17 cellular contexts compared by ENCODE assay signal in the genomic region with DNA sequence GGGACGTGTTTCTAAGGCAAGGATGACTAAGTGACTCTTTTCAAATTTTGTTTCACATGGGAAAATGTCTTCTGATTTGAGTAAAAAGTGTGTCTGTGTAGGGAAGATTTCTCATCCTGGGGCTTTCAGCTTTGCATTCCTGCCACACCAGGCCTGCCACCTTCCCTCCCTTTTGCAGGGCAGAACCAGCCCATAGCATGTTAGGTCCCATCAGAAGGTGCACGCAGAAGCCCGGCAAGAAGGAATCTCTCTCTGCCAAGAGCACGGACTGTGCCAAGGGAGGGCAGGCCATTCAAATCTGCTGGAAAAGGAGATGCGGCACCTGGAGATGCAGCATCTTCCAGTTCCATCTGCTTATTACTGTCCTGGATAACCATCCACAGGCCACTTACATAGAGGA.
DNase-seq lines count a peak whose midpoint lies in the region; ATAC-seq and TF ChIP-seq lines count a peak whose summit lies in the region.
"Had no signal": no experiment of that assay in that cellular context is flagged by ENCODE, and none has a peak within 500 bp of the region (broad histone marks: within the 10 kb centered on the region; RNA-seq: fewer than 3 reads in every experiment).

No MANE protein-coding gene starts in this region.

- TF ChIP-seq POLR2A in esophagus muscularis mucosa (IDR thresholded peaks at IDR 0.05; ENCODE audit: low read depth): no peak

- intact Hi-C loops in right cardiac atrium (cut with DNase I) (no loop called here), esophagus muscularis mucosa (cut with DNase I) (no loop called here)

- H3K27me3 ChIP-seq in cardiac muscle cell: no peaks in the 10 kb centered on the region
- H3K27me3 ChIP-seq in right cardiac atrium (ENCODE audit: control insufficient read depth, insufficient read depth): no peaks in the 10 kb centered on the region
- H3K27me3 ChIP-seq in esophagus muscularis mucosa: no peaks in the 10 kb centered on the region
- H3K27me3 ChIP-seq: BLaER1 treated with 17β-estradiol and CSF1 and Interleukin-3, amounts not matched to agents 10 nM and 100 nM had no signal

- H3K4me3 ChIP-seq in cardiac muscle cell (no peak overlapping the region), right cardiac atrium (ENCODE audit: low read length) (no peak overlapping the region), esophagus muscularis mucosa (no peak overlapping the region)
- H3K4me3 ChIP-seq: A549; BLaER1 treated with 17β-estradiol and CSF1 and Interleukin-3, amounts not matched to agents 10 nM and 100 nM; GM12878 had no signal

- H3K36me3 ChIP-seq in cardiac muscle cell (no peaks in the 10 kb centered on the region), esophagus muscularis mucosa (no peaks in the 10 kb centered on the region)
- H3K36me3 ChIP-seq: BLaER1 treated with 17β-estradiol and CSF1 and Interleukin-3, amounts not matched to agents 10 nM and 100 nM had no signal

- H3K27ac ChIP-seq in cardiac muscle cell (peak overlapping the region; percentile 90), right cardiac atrium (ENCODE audit: low read length) (no peak overlapping the region), esophagus muscularis mucosa (replicated peaks in 1 of 4) (no peak overlapping the region)
- H3K27ac ChIP-seq: 22Rv1; A549; BLaER1 treated with 17β-estradiol and CSF1 and Interleukin-3, amounts not matched to agents 10 nM and 100 nM; C4-2B had no signal

- H3K9me3 ChIP-seq in cardiac muscle cell (ENCODE audit: low read depth) (no peaks in the 10 kb centered on the region), right cardiac atrium (ENCODE audit: control insufficient read depth, low read length) (no peaks in the 10 kb centered on the region), esophagus muscularis mucosa (no peaks in the 10 kb centered on the region)
- H3K9me3 ChIP-seq: A549 had no signal

- no peak for TF ChIP-seq EP300 in esophagus muscularis mucosa (IDR thresholded peaks at IDR 0.05)

- H3K4me1 ChIP-seq in cardiac muscle cell (ENCODE audit: low read depth) (peaks cover 49% of the 10 kb centered on the region), right cardiac atrium (ENCODE audit: control insufficient read depth, insufficient read depth, low read length) (peaks cover 3% of the 10 kb centered on the region), esophagus muscularis mucosa (no peaks in the 10 kb centered on the region)
- H3K4me1 ChIP-seq: A549 had no signal

- ATAC-seq in right cardiac atrium (no peak), GM18511 (IDR thresholded peaks at IDR 0.05; ENCODE audit: unreplicated experiment) (no peak)
- ATAC-seq: A549; CD8-positive, alpha-beta T cell; GM12878 had no signal

- WGBS in right cardiac atrium: 80% methylated on average over 5 of the region's 5 CpGs
- 75% methylated on average over 5 of the region's 5 CpGs for WGBS in esophagus muscularis mucosa

- DNase-seq in cardiac muscle cell (ENCODE audit: low read depth in 1 of 2, low spot score in 1 of 2) (no peak), right cardiac atrium (no peak), esophagus muscularis mucosa (ENCODE audit: extremely low spot score) (peak; percentile 86), NCI-H524 (lab: John Stamatoyannopoulos, UW) (no peak)
- DNase-seq: AML-193; Caco-2; Calu3; CD4-positive, alpha-beta T cell; CD8-positive, alpha-beta T cell; DMS79 treated with DMSO at 0.1 percent for 48 hours; GDM1 had no signal

- TF ChIP-seq CTCF in cardiac muscle cell (IDR thresholded peaks at IDR 0.05; ENCODE audit: low read depth, low read length) (no peak), esophagus muscularis mucosa (IDR thresholded peaks at IDR 0.05) (no peak)
